ENCODE assay signal across 25 cellular contexts in genomic region chr18:54327818-54328217, GRCh38. TPM values are rescaled to one million over a fixed set of nuclear protein-coding genes. Genes with fewer than 3 reads are reported as not detected.
"Had no signal": no experiment of that assay in that cellular context is flagged by ENCODE, and none has a peak within 500 bp of the region (broad histone marks: within the 10 kb centered on the region; RNA-seq: fewer than 3 reads in every experiment).

No MANE protein-coding gene starts in this region.

- DNase-seq: activated B cell treated with CpG ODN at 0.5 μM for 24 hours; activated CD4-positive, alpha-beta T cell treated with anti-CD3 and anti-CD28 coated beads for 36 hours; activated CD4-positive, alpha-beta T cell treated with anti-CD3 and anti-CD28 coated beads, Interleukin-2, amount 50 U/mL, for 4 hours; activated effector memory CD4-positive, alpha-beta T cell treated with anti-CD3 and anti-CD28 coated beads, Interleukin-2, amount 50 U/mL, for 16 hours; activated naive CD4-positive, alpha-beta T cell treated with anti-CD3 and anti-CD28 coated beads, Interleukin-2, amount 10 ng/mL, durations not matched to agents 7 days and 5 days; activated T-cell treated with anti-CD3 and anti-CD28 coated beads, Interleukin-2, amount 50 U/mL, for 48 hours; amygdala; cortex of kidney; erythroblast; foreskin melanocyte; kidney glomerular epithelial cell; left ventricle myocardium inferior; midbrain; pancreas; psoas muscle; stimulated activated CD4-positive, alpha-beta T cell treated with anti-CD3 and anti-CD28 coated beads, Interleukin-4, amount 100 ng/mL, for 24 hours; stimulated activated naive CD4-positive, alpha-beta T cell treated with Interleukin-2 at 50 U/mL for 16 hours; T1000; upper lobe of left lung had no signal

- H3K27ac Mint-ChIP-seq: activated B cell treated with CpG ODN at 0.5 μM for 24 hours; activated CD4-positive, alpha-beta T cell treated with anti-CD3 and anti-CD28 coated beads for 36 hours; activated naive CD4-positive, alpha-beta T cell treated with anti-CD3 and anti-CD28 coated beads, Interleukin-2, amount 10 ng/mL, durations not matched to agents 7 days and 5 days; nephron had no signal

- H3K27me3 ChIP-seq: cardiac muscle cell, pancreas, right atrium auricular region, upper lobe of left lung had no signal

- ATAC-seq: activated CD4-positive, alpha-beta T cell treated with anti-CD3 and anti-CD28 coated beads for 36 hours; pancreas; psoas muscle had no signal

- H3K27me3 Mint-ChIP-seq: activated naive CD4-positive, alpha-beta T cell treated with anti-CD3 and anti-CD28 coated beads, Interleukin-2, amount 10 ng/mL, durations not matched to agents 7 days and 5 days had no signal

- H3K4me3 Mint-ChIP-seq: activated B cell treated with CpG ODN at 0.5 μM for 24 hours; activated CD4-positive, alpha-beta T cell treated with anti-CD3 and anti-CD28 coated beads for 36 hours; activated naive CD4-positive, alpha-beta T cell treated with anti-CD3 and anti-CD28 coated beads, Interleukin-2, amount 10 ng/mL, durations not matched to agents 7 days and 5 days; nephron had no signal

- H3K27ac ChIP-seq: cardiac muscle cell, left ventricle myocardium inferior, pancreas, psoas muscle, right atrium auricular region, upper lobe of left lung had no signal

- H3K9me3 ChIP-seq: left ventricle myocardium inferior, pancreas, psoas muscle, right atrium auricular region, upper lobe of left lung had no signal

- H3K36me3 ChIP-seq: cardiac muscle cell, left ventricle myocardium inferior, pancreas, right atrium auricular region, upper lobe of left lung had no signal

- H3K36me3 Mint-ChIP-seq: activated naive CD4-positive, alpha-beta T cell treated with anti-CD3 and anti-CD28 coated beads, Interleukin-2, amount 10 ng/mL, durations not matched to agents 7 days and 5 days had no signal

- H3K9me3 Mint-ChIP-seq: activated B cell treated with CpG ODN at 0.5 μM for 24 hours; activated naive CD4-positive, alpha-beta T cell treated with anti-CD3 and anti-CD28 coated beads, Interleukin-2, amount 10 ng/mL, durations not matched to agents 7 days and 5 days; nephron had no signal

- H3K4me1 Mint-ChIP-seq: activated CD4-positive, alpha-beta T cell treated with anti-CD3 and anti-CD28 coated beads for 36 hours; activated naive CD4-positive, alpha-beta T cell treated with anti-CD3 and anti-CD28 coated beads, Interleukin-2, amount 10 ng/mL, durations not matched to agents 7 days and 5 days; nephron had no signal

- H3K4me3 ChIP-seq: cardiac muscle cell, left ventricle myocardium inferior, pancreas, psoas muscle, right atrium auricular region, upper lobe of left lung had no signal

- H3K4me1 ChIP-seq: left ventricle myocardium inferior, pancreas, psoas muscle, right atrium auricular region, upper lobe of left lung had no signal

RNA-seq across cellular contexts. Expression of gene STARD6, which starts 29.8 kb away (rescaled TPM):
- total RNA-seq: activated B cell treated with CpG ODN at 0.5 μM for 24 hours; cardiac muscle cell; cerebellum; left ventricle myocardium inferior; pancreas; psoas muscle; right atrium auricular region; subcutaneous adipose tissue; T-helper 1 cell treated with Interleukin-12 subunit alpha and Interleukin-12 subunit beta and Interleukin-4 antibody, amounts not matched to agents 30 ng/mL and 1 ng/mL, for 36 hours; upper lobe of left lung had no signal
- polyA plus RNA-seq: cardiac muscle cell, pancreas, psoas muscle had no signal
